20 cellular contexts compared by ENCODE assay signal in the genomic region with DNA sequence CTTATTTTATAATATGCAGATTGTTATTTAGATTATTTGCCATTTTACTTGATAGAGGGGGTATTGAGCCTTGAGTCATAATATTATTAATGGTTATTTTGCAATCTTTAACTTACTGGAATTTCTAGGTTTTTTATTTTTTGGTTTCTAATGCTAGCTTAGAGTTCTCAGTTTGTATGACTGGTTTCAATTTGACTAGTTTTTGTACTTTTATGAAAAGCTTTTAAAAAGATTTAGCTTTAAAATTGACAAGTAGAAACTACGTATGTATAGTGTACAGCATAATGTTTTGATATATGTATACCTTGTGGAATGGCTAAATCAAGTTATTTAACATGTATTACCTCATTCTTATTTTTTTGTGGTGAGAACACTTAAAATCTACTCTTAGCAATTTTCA. TPM values are rescaled to one million over a fixed set of nuclear protein-coding genes. Genes with fewer than 3 reads are reported as not detected.
DNase-seq lines count a peak whose midpoint lies in the region; ATAC-seq and TF ChIP-seq lines count a peak whose summit lies in the region.
"Had no signal": no experiment of that assay in that cellular context is flagged by ENCODE, and none has a peak within 500 bp of the region (broad histone marks: within the 10 kb centered on the region; RNA-seq: fewer than 3 reads in every experiment).

No MANE protein-coding gene starts in this region.

- TF ChIP-seq CTCF in natural killer cell (IDR thresholded peaks at IDR 0.05): no peak

- no peaks in the 10 kb centered on the region for H3K9me3 Mint-ChIP-seq in natural killer cell treated with Interleukin-12 subunit alpha and Interleukin-12 subunit beta and Interleukin-15 and Interleukin-18, amount 100 ng/mL, for 72 hours
- no peaks in the 10 kb centered on the region for H3K9me3 Mint-ChIP-seq in natural killer cell
- H3K9me3 Mint-ChIP-seq in activated CD4-positive, alpha-beta T cell treated with anti-CD3 and anti-CD28 coated beads, Interleukin-2, amount 10 ng/mL, durations not matched to agents 7 days and 5 days: no peaks in the 10 kb centered on the region

- peaks cover 10 to 22% of the 10 kb centered on the region in 2 donors for H3K4me1 Mint-ChIP-seq in natural killer cell treated with Interleukin-12 subunit alpha and Interleukin-12 subunit beta and Interleukin-15 and Interleukin-18, amount 100 ng/mL, for 72 hours (ENCODE audit: low read depth in 2 of 2)
- peaks cover 0 to 13% of the 10 kb centered on the region in 2 donors for H3K4me1 Mint-ChIP-seq in natural killer cell
- H3K4me1 Mint-ChIP-seq in activated CD4-positive, alpha-beta T cell treated with anti-CD3 and anti-CD28 coated beads, Interleukin-2, amount 10 ng/mL, durations not matched to agents 7 days and 5 days: peaks cover 2% of the 10 kb centered on the region

- intact Hi-C loops in natural killer cell (cut with micrococcal nuclease): no loop called here

- CTCF ChIA-PET in activated CD4-positive, alpha-beta T cell treated with anti-CD3 and anti-CD28 coated beads, Interleukin-2, amount 10 ng/mL, durations not matched to agents 7 days and 5 days (lab: Charles Lee): no interaction called here

- peak overlapping the region; percentile 20 for H3K4me3 Mint-ChIP-seq in natural killer cell treated with Interleukin-12 subunit alpha and Interleukin-12 subunit beta and Interleukin-15 and Interleukin-18, amount 100 ng/mL, for 72 hours
- H3K4me3 Mint-ChIP-seq in natural killer cell: no peak overlapping the region
- no peak overlapping the region for H3K4me3 Mint-ChIP-seq in activated CD4-positive, alpha-beta T cell treated with anti-CD3 and anti-CD28 coated beads, Interleukin-2, amount 10 ng/mL, durations not matched to agents 7 days and 5 days

- ATAC-seq in natural killer cell treated with Interleukin-12 subunit alpha and Interleukin-12 subunit beta and Interleukin-15 and Interleukin-18, amount 100 ng/mL, for 72 hours: no peak
- no peak for ATAC-seq in natural killer cell
- ATAC-seq in GM21786 (IDR thresholded peaks at IDR 0.05; ENCODE audit: unreplicated experiment): peak; percentile 71
- peak; percentile 68 for ATAC-seq in HG03378 (IDR thresholded peaks at IDR 0.05; ENCODE audit: unreplicated experiment)
- ATAC-seq: A549, esophagus mucosa had no signal

- POLR2A ChIA-PET in activated CD4-positive, alpha-beta T cell treated with anti-CD3 and anti-CD28 coated beads, Interleukin-2, amount 10 ng/mL, durations not matched to agents 7 days and 5 days (lab: Charles Lee): no interaction called here

- no peaks in the 10 kb centered on the region for H3K27me3 Mint-ChIP-seq in natural killer cell treated with Interleukin-12 subunit alpha and Interleukin-12 subunit beta and Interleukin-15 and Interleukin-18, amount 100 ng/mL, for 72 hours
- H3K27me3 Mint-ChIP-seq in natural killer cell (ENCODE audit: low read depth in 2 of 2): no peaks in the 10 kb centered on the region
- no peaks in the 10 kb centered on the region for H3K27me3 Mint-ChIP-seq in activated CD4-positive, alpha-beta T cell treated with anti-CD3 and anti-CD28 coated beads, Interleukin-2, amount 10 ng/mL, durations not matched to agents 7 days and 5 days

- no peak overlapping the region for H3K27ac Mint-ChIP-seq in natural killer cell treated with Interleukin-12 subunit alpha and Interleukin-12 subunit beta and Interleukin-15 and Interleukin-18, amount 100 ng/mL, for 72 hours
- no peak overlapping the region for H3K27ac Mint-ChIP-seq in natural killer cell
- H3K27ac Mint-ChIP-seq in activated CD4-positive, alpha-beta T cell treated with anti-CD3 and anti-CD28 coated beads, Interleukin-2, amount 10 ng/mL, durations not matched to agents 7 days and 5 days: no peak overlapping the region

- H3K36me3 Mint-ChIP-seq in natural killer cell treated with Interleukin-12 subunit alpha and Interleukin-12 subunit beta and Interleukin-15 and Interleukin-18, amount 100 ng/mL, for 72 hours: peaks cover 6% of the 10 kb centered on the region
- H3K36me3 Mint-ChIP-seq in natural killer cell: peaks cover 6% of the 10 kb centered on the region
- peaks cover 48% of the 10 kb centered on the region for H3K36me3 Mint-ChIP-seq in activated CD4-positive, alpha-beta T cell treated with anti-CD3 and anti-CD28 coated beads, Interleukin-2, amount 10 ng/mL, durations not matched to agents 7 days and 5 days (ENCODE audit: low read depth)

- no peak for DNase-seq in natural killer cell treated with Interleukin-12 subunit alpha and Interleukin-12 subunit beta and Interleukin-15 and Interleukin-18, amount 100 ng/mL, for 72 hours (ENCODE audit: low spot score)
- DNase-seq in natural killer cell: no peak
- DNase-seq in NCI-H774 (lab: John Stamatoyannopoulos, UW): no peak
- DNase-seq in CD1c-positive myeloid dendritic cell (ENCODE audit: extremely low spot score): no peak
- DNase-seq in activated CD4-positive, alpha-beta T cell treated with anti-CD3 and anti-CD28 coated beads, Interleukin-2, amount 10 ng/mL, durations not matched to agents 7 days and 5 days: no peak
- DNase-seq in activated naive CD4-positive, alpha-beta T cell treated with anti-CD3 and anti-CD28 coated beads, Interleukin-2, amount 50 U/mL, for 16 hours: no peak
- DNase-seq: activated CD4-positive, alpha-beta T cell treated with anti-CD3 and anti-CD28 coated beads for 4 hours; cortex of kidney; head of caudate nucleus; islet precursor cell; NCI-H1694 treated with DMSO at 0.1 percent for 48 hours; NCI-H524 treated with DMSO at 0.1 percent for 48 hours; ovary; PC-9; substantia nigra; SW 1271 had no signal

RNA-seq across cellular contexts. Expression of gene CEP350, which starts 41.5 kb away (rescaled TPM):
- 10 to 100 TPM; 70.0 to 72.6 TPM for total RNA-seq in natural killer cell treated with Interleukin-12 subunit alpha and Interleukin-12 subunit beta and Interleukin-15 and Interleukin-18, amount 100 ng/mL, for 72 hours
- total RNA-seq in natural killer cell: 10 to 100 TPM; 66.9 to 83.7 (median 75.3) TPM
- total RNA-seq in activated CD4-positive, alpha-beta T cell treated with anti-CD3 and anti-CD28 coated beads, Interleukin-2, amount 10 ng/mL, durations not matched to agents 7 days and 5 days: 10 to 100 TPM; 65.7 to 70.1 TPM

Comparison
In these comparisons a context has a peak if more than half of its experiments do, and no peak if none do; other contexts are left out.
1. ATAC-seq: peak in GM21786 (single experiment) and HG03378 (single experiment); none in natural killer cell treated with Interleukin-12 subunit alpha and Interleukin-12 subunit beta and Interleukin-15 and Interleukin-18, amount 100 ng/mL, for 72 hours (0 of 2) and natural killer cell (0 of 3).